In the genomic region with DNA sequence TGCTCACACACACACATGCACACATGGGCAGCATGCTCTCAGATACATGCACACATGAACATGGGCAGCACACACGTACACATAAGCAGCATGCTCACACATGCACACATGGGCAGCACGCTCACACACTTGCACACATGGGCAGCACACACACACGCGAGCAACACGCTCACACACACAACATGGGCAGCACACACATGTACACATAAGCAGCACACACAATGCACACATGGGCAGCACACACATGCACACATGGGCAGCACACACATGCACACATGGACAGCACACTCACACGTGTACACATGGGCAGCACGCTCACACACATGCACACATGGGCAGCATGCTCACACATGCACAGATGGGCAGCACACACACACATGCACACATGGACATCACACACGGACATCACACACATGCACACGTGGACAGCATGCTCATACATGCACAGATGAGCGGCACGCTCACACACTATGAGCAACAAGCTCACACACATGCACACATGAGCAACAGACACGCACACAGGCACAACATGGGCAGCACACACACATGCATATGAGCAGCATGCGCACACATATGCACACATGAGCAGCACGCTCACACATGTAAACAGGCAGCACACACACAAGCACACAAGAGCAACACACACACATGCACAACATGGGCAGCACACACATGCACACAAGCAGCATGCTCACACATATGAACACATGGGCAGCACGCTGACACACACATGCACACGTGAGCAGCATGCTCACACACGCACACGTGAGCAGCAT, we compare ENCODE assay signal across 21 cellular contexts. TPM values are rescaled to one million over a fixed set of nuclear protein-coding genes. Genes with fewer than 3 reads are reported as not detected.
DNase-seq lines count a peak whose midpoint lies in the region; ATAC-seq, FAIRE-seq and TF ChIP-seq lines count a peak whose summit lies in the region.
"Had no signal": no experiment of that assay in that cellular context is flagged by ENCODE, and none has a peak within 500 bp of the region (broad histone marks: within the 10 kb centered on the region; RNA-seq: fewer than 3 reads in every experiment).

No MANE protein-coding gene starts in this region.

- H3K27ac ChIP-seq in H1 (ENCODE audit: low read depth, low read length): no peak overlapping the region
- H3K27ac ChIP-seq: KMS-11 had no signal

- H3K23me2 ChIP-seq in H1 (ENCODE audit: low read depth, low read length): 0 out of 2 replicates have a peak, but pooled peaks cover 4% of the 10 kb centered on the region

- H3K79me1 ChIP-seq in H1 (ENCODE audit: low read depth, low read length): no peaks in the 10 kb centered on the region

- peak overlapping the region; percentile 86; the same call in 1 of the 2 replicates for H2BK12ac ChIP-seq in H1 (ENCODE audit: low read depth, low read length)

- H2BK120ac ChIP-seq in H1 (replicated peaks; ENCODE audit: low read depth, low read length): no peak overlapping the region

- no peaks in the 10 kb centered on the region for H3K27me3 ChIP-seq in H1 (replicated peaks in 1 of 4; ENCODE audit: control insufficient read depth in 3 of 4, extremely low read depth in 1 of 4, insufficient read depth in 3 of 4, low read length in 3 of 4)
- H3K27me3 ChIP-seq: BLaER1 had no signal

- no peak for TF ChIP-seq CTCF in H1 (IDR thresholded peaks at IDR 0.05; ENCODE audit: control extremely low read depth in 1 of 3, insufficient read depth in 1 of 3, low read depth in 1 of 3, low read length in 3 of 3)

- FAIRE-seq in HTR-8/SVneo (lab: Jason Lieb, UNC): peak; percentile 99
- peak; percentile 28 for FAIRE-seq in H1 (lab: Jason Lieb, UNC)
- FAIRE-seq: GM12892, GM18507 had no signal

- H3K56ac ChIP-seq in H1 (replicated peaks; ENCODE audit: insufficient read length, low read depth, low read length): no peak overlapping the region

- H4K91ac ChIP-seq in H1 (replicated peaks; ENCODE audit: insufficient read length, low read length): peak overlapping the region; percentile 91

- peak overlapping the region; percentile 29; the same call in 1 of the 2 replicates for H2AK5ac ChIP-seq in H1 (ENCODE audit: low read depth, low read length)

- no peak overlapping the region for H4K5ac ChIP-seq in H1 (ENCODE audit: insufficient read length, low read depth, low read length)

- H3K18ac ChIP-seq in H1 (ENCODE audit: extremely low read depth, low read length): no peak overlapping the region

- TF ChIP-seq POLR2A in H1 (IDR thresholded peaks at IDR 0.05; ENCODE audit: control extremely low read depth in 1 of 2, low read depth in 2 of 2, low read length in 2 of 2): no peak

- no peak for TF ChIP-seq EP300 in H1 (IDR thresholded peaks at IDR 0.05; ENCODE audit: borderline replicate concordance in 1 of 2, low read depth in 2 of 2, low read length in 2 of 2)

- peaks cover 0 to 3% (median 0%) of the 10 kb centered on the region in 4 experiments; a peak in 2 of 7 replicates for H3K4me1 ChIP-seq in H1 (replicated peaks in 1 of 4; ENCODE audit: control insufficient read depth in 3 of 4, insufficient read depth in 4 of 4, low read length in 3 of 4)
- H3K4me1 ChIP-seq: Caco-2 had no signal

- H3K9me3 Mint-ChIP-seq in natural killer cell treated with Interleukin-12 subunit alpha and Interleukin-12 subunit beta and Interleukin-15 and Interleukin-18, amount 100 ng/mL, for 72 hours: peaks cover 9% of the 10 kb centered on the region
- H3K9me3 Mint-ChIP-seq in activated CD4-positive, alpha-beta T cell treated with anti-CD3 and anti-CD28 coated beads for 36 hours (ENCODE audit: low read depth): peaks cover 5% of the 10 kb centered on the region
- H3K9me3 Mint-ChIP-seq: CD4-positive, alpha-beta memory T cell had no signal

- CTCF ChIA-PET in H1 (lab: Charles Lee; ENCODE audit: partially characterized antibody): interaction anchor here (0.7 to 5.8 kb wide), 6 partner anchors 10 to 247 kb away, joined by 3 to 46 read pairs (median 4); no protein-coding TSS in a partner anchor
- CTCF ChIA-PET in activated CD4-positive, alpha-beta T cell treated with anti-CD3 and anti-CD28 coated beads for 36 hours (lab: Charles Lee): no interaction called here

- POLR2A ChIA-PET in H1 (lab: Charles Lee; ENCODE audit: partially characterized antibody): no interaction called here
- POLR2A ChIA-PET in activated CD4-positive, alpha-beta T cell treated with anti-CD3 and anti-CD28 coated beads for 36 hours (lab: Charles Lee): no interaction called here

- H3K4me1 Mint-ChIP-seq in natural killer cell treated with Interleukin-12 subunit alpha and Interleukin-12 subunit beta and Interleukin-15 and Interleukin-18, amount 100 ng/mL, for 72 hours (ENCODE audit: low read depth in 2 of 2): peaks cover 10 to 11% of the 10 kb centered on the region in 2 donors
- no peaks in the 10 kb centered on the region for H3K4me1 Mint-ChIP-seq in activated CD4-positive, alpha-beta T cell treated with anti-CD3 and anti-CD28 coated beads for 36 hours

- no peaks in the 10 kb centered on the region for H3K36me3 Mint-ChIP-seq in natural killer cell treated with Interleukin-12 subunit alpha and Interleukin-12 subunit beta and Interleukin-15 and Interleukin-18, amount 100 ng/mL, for 72 hours
- H3K36me3 Mint-ChIP-seq in activated CD4-positive, alpha-beta T cell treated with anti-CD3 and anti-CD28 coated beads for 36 hours (ENCODE audit: low read depth): no peaks in the 10 kb centered on the region
- H3K36me3 Mint-ChIP-seq: CD4-positive, alpha-beta memory T cell had no signal

- H3K4me3 ChIP-seq in H1 (ENCODE audit: extremely low read depth in 1 of 4, insufficient read depth in 2 of 4, low read depth in 3 of 4, low read length in 4 of 4): no peak overlapping the region
- H3K4me3 ChIP-seq: BLaER1 had no signal

- H2AFZ ChIP-seq in H1 (ENCODE audit: low read length): no peak overlapping the region

- intact Hi-C loops in activated CD4-positive, alpha-beta T cell treated with anti-CD3 and anti-CD28 coated beads for 36 hours (cut with DNase I, micrococcal nuclease): no loop called here

- 94% methylated on average over 18 of the region's 18 CpGs; no CpG with 5 or more reads in 1 of the 2 experiments for WGBS in H1 (ENCODE audit: extremely low coverage in 1 of 2, insufficient coverage in 1 of 2, insufficient read length in 1 of 2, insufficient replicate concordance in 2 of 2, low coverage in 1 of 2, low lambda C conversion rate in 2 of 2, missing lambda C conversion rate in 1 of 2), 2 experiments

- no peaks in the 10 kb centered on the region for H3K27me3 Mint-ChIP-seq in natural killer cell treated with Interleukin-12 subunit alpha and Interleukin-12 subunit beta and Interleukin-15 and Interleukin-18, amount 100 ng/mL, for 72 hours
- no peaks in the 10 kb centered on the region for H3K27me3 Mint-ChIP-seq in activated CD4-positive, alpha-beta T cell treated with anti-CD3 and anti-CD28 coated beads for 36 hours
- H3K27me3 Mint-ChIP-seq: CD4-positive, alpha-beta memory T cell had no signal

- H3K36me3 ChIP-seq in H1 (ENCODE audit: control insufficient read depth in 2 of 4, insufficient read depth in 4 of 4, low read length in 3 of 4): no peaks in the 10 kb centered on the region
- H3K36me3 ChIP-seq: BLaER1 had no signal

- no peak overlapping the region; a peak in 1 of 7 replicates for H3K9ac ChIP-seq in H1 (replicated peaks in 1 of 4; ENCODE audit: extremely low read depth in 1 of 4, low read depth in 3 of 4, low read length in 3 of 4)
- H3K9ac ChIP-seq: BLaER1, KMS-11 had no signal

- H4K20me1 ChIP-seq in H1 (replicated peaks in 1 of 2; ENCODE audit: control insufficient read depth in 1 of 2, insufficient read depth in 2 of 2, low read length in 2 of 2): peaks cover 0 to 11% of the 10 kb centered on the region in 2 experiments
- H4K20me1 ChIP-seq: BLaER1 had no signal

- no peak overlapping the region for H3K4me2 ChIP-seq in H1 (ENCODE audit: insufficient read depth in 1 of 2, low read depth in 2 of 2, low read length in 2 of 2)
- H3K4me2 ChIP-seq: KMS-11 had no signal

- no peak for ATAC-seq in natural killer cell treated with Interleukin-12 subunit alpha and Interleukin-12 subunit beta and Interleukin-15 and Interleukin-18, amount 100 ng/mL, for 72 hours
- ATAC-seq in activated CD4-positive, alpha-beta T cell treated with anti-CD3 and anti-CD28 coated beads for 36 hours: no peak
- no peak for ATAC-seq in GM18909 (IDR thresholded peaks at IDR 0.05; ENCODE audit: poor library complexity, unreplicated experiment)
- ATAC-seq in HG02973 (IDR thresholded peaks at IDR 0.05; ENCODE audit: unreplicated experiment): no peak

- H3K4ac ChIP-seq in H1 (replicated peaks; ENCODE audit: insufficient read length, low read depth, low read length): peak overlapping the region; percentile 71

- no peak overlapping the region for H3K23ac ChIP-seq in H1 (ENCODE audit: insufficient read length)

- no peak for TF ChIP-seq RAD21 in H1 (IDR thresholded peaks at IDR 0.05 in 1 of 2, conservative IDR thresholded peaks at IDR 0.05 in 1 of 2; ENCODE audit: low read depth in 2 of 2, low read length in 2 of 2)

- H2BK15ac ChIP-seq in H1 (ENCODE audit: low read length): no peak overlapping the region

- DNase-seq in HTR-8/SVneo (ENCODE audit: insufficient read length, low spot score) (no peak), H1 (ENCODE audit: low read depth in 1 of 2, low spot score in 2 of 2) (no peak), NCI-H748 treated with DMSO at 0.1 percent for 48 hours (lab: John Stamatoyannopoulos, UW) (no peak)
- no peak for DNase-seq in natural killer cell treated with Interleukin-12 subunit alpha and Interleukin-12 subunit beta and Interleukin-15 and Interleukin-18, amount 100 ng/mL, for 72 hours (ENCODE audit: low spot score)
- no peak for DNase-seq in activated CD4-positive, alpha-beta T cell treated with anti-CD3 and anti-CD28 coated beads for 36 hours
- DNase-seq: Caco-2; CD4-positive, alpha-beta memory T cell; DND-41; NCI-H1092 treated with DMSO at 0.1 percent for 48 hours; NCI-H1436 treated with DMSO at 0.1 percent for 48 hours; NCI-H1930; NCI-H2227 treated with DMSO at 0.1 percent for 48 hours; NCI-H510A treated with DMSO at 0.1 percent for 48 hours; NCI-H774; NK-92 treated with Interleukin-12 subunit alpha and Interleukin-12 subunit beta, amount 100 ng/mL, for 24 hours had no signal

- peaks cover 3 to 5% of the 10 kb centered on the region in 2 experiments; a peak in 2 of 4 replicates for H3K9me3 ChIP-seq in H1 (ENCODE audit: insufficient read depth in 2 of 2, low read depth in 1 of 2, low read length in 1 of 2)
- H3K9me3 ChIP-seq: BLaER1, Caco-2 had no signal

- no peaks in the 10 kb centered on the region for H3K79me2 ChIP-seq in H1 (ENCODE audit: control insufficient read depth in 1 of 2, insufficient read depth in 2 of 2, low read length in 2 of 2)

- H4K8ac ChIP-seq in H1 (ENCODE audit: extremely low read depth, insufficient read depth, low read length): no peak overlapping the region; the same call in 1 of the 2 replicates

- peak overlapping the region in 1 of 2 donors; percentile 67 for H3K27ac Mint-ChIP-seq in natural killer cell treated with Interleukin-12 subunit alpha and Interleukin-12 subunit beta and Interleukin-15 and Interleukin-18, amount 100 ng/mL, for 72 hours
- H3K27ac Mint-ChIP-seq in activated CD4-positive, alpha-beta T cell treated with anti-CD3 and anti-CD28 coated beads for 36 hours: no peak overlapping the region

- H2BK5ac ChIP-seq in H1 (ENCODE audit: low read depth, low read length): peak overlapping the region; percentile 14; the same call in 1 of the 2 replicates

- peak overlapping the region; percentile 59 for H3K4me3 Mint-ChIP-seq in natural killer cell treated with Interleukin-12 subunit alpha and Interleukin-12 subunit beta and Interleukin-15 and Interleukin-18, amount 100 ng/mL, for 72 hours
- H3K4me3 Mint-ChIP-seq in activated CD4-positive, alpha-beta T cell treated with anti-CD3 and anti-CD28 coated beads for 36 hours: no peak overlapping the region
- H3K4me3 Mint-ChIP-seq: CD4-positive, alpha-beta memory T cell had no signal

- H3K14ac ChIP-seq in H1 (ENCODE audit: insufficient read length): no peak overlapping the region

- no peak overlapping the region for H2BK20ac ChIP-seq in H1 (ENCODE audit: low read length)

RNA-seq across cellular contexts. Expression of gene RTN4R, which starts 43.0 kb away (rescaled TPM):
- total RNA-seq in H1 (2021; fragmentation: NEBNext Ultra II Directional; extraction: Animal tissue kit (Norgen Biotek cat#: 25700)): 21.8 and 22.5 TPM in 2 replicates
- 41.3 and 51.5 TPM in 2 replicates for polyA plus RNA-seq in H1 (2011; rRNA removed)
- polyA plus RNA-seq in H1 (2011; cell fraction: cytosol; rRNA removed): 24.6 TPM
- 24.0 TPM for polyA plus RNA-seq in H1 (2011; cell fraction: nucleus; rRNA removed)
- 11.0 to 25.6 TPM (median 23.1 TPM) in 4 replicates for polyA plus RNA-seq in H1 (2012, experiment 1 of 2)
- 19.1 TPM for polyA plus RNA-seq in H1 (2012, experiment 2 of 2)
- polyA plus RNA-seq in H1 (2013, experiment 1 of 2): 30.2 TPM
- polyA plus RNA-seq in H1 (2013, experiment 2 of 2): 29.2 TPM
- 10.5 and 13.6 TPM in 2 replicates for polyA minus RNA-seq in H1 (2011; rRNA and poly(A)+ RNA removed)
- 23.1 TPM for polyA minus RNA-seq in H1 (2011; cell fraction: cytosol; rRNA and poly(A)+ RNA removed)
- polyA minus RNA-seq in H1 (2011; cell fraction: nucleus; rRNA and poly(A)+ RNA removed): 9.8 TPM
- under 1 TPM; 0.48 to 0.78 TPM for total RNA-seq in natural killer cell treated with Interleukin-12 subunit alpha and Interleukin-12 subunit beta and Interleukin-15 and Interleukin-18, amount 100 ng/mL, for 72 hours
- 1 to 10 TPM; 2.2 to 2.3 TPM for total RNA-seq in activated CD4-positive, alpha-beta T cell treated with anti-CD3 and anti-CD28 coated beads for 36 hours
